1 cellular context compared by ENCODE assay signal in genomic region chr5:77367733-77368132, GRCh38.
TF ChIP-seq lines count a peak whose summit lies in the region.

No MANE protein-coding gene starts in this region.

TF ChIP-seq in SK-N-SH treated with all-trans-retinoic acid at 6 μM for 48 hours, 23 proteins besides CTCF, POLR2A, EP300 and RAD21 (continued from another document):
- TF ChIP-seq CSRNP3 (CRISPR knock-in tag; IDR thresholded peaks at IDR 0.05): no peak
- no peak for TF ChIP-seq ESRRG (CRISPR knock-in tag; IDR thresholded peaks at IDR 0.05)
- no peak for TF ChIP-seq ISL1 (CRISPR knock-in tag; IDR thresholded peaks at IDR 0.05)
- no peak for TF ChIP-seq ZFP30 (CRISPR knock-in tag; IDR thresholded peaks at IDR 0.05)
- no peak for TF ChIP-seq OSR1 (CRISPR knock-in tag; IDR thresholded peaks at IDR 0.05)
- TF ChIP-seq ARNTL (CRISPR knock-in tag; IDR thresholded peaks at IDR 0.05; ENCODE audit: borderline replicate concordance, low read depth): no peak
- no peak for TF ChIP-seq ZNF8 (CRISPR knock-in tag; IDR thresholded peaks at IDR 0.05)
- no peak for TF ChIP-seq CREB5 (CRISPR knock-in tag; IDR thresholded peaks at IDR 0.05; ENCODE audit: low read depth)
- no peak for TF ChIP-seq TCF4 (CRISPR knock-in tag; IDR thresholded peaks at IDR 0.05; ENCODE audit: borderline replicate concordance)
- TF ChIP-seq ZFP3 (CRISPR knock-in tag; IDR thresholded peaks at IDR 0.05): no peak
- no peak for TF ChIP-seq PPARA (CRISPR knock-in tag; IDR thresholded peaks at IDR 0.05; ENCODE audit: borderline replicate concordance)
- no peak for TF ChIP-seq PATZ1 (CRISPR knock-in tag; IDR thresholded peaks at IDR 0.05; ENCODE audit: borderline replicate concordance)
- no peak for TF ChIP-seq TOX (CRISPR knock-in tag; IDR thresholded peaks at IDR 0.05; ENCODE audit: borderline replicate concordance)
- no peak for TF ChIP-seq ZNF565 (CRISPR knock-in tag; conservative IDR thresholded peaks at IDR 0.05; ENCODE audit: low read depth)
